8 cellular contexts compared by ENCODE assay signal in genomic region chr1:15847100-15847892, GRCh38. TPM values are rescaled to one million over a fixed set of nuclear protein-coding genes. Genes with fewer than 3 reads are reported as not detected.
DNase-seq lines count a peak whose midpoint lies in the region; ATAC-seq and TF ChIP-seq lines count a peak whose summit lies in the region.

Gene SPEN, plus strand, starts transcription at chr1:15847707. Its CDS starts 361 bp downstream, at chr1:15848068.

- no peaks in the 10 kb centered on the region for H3K36me3 ChIP-seq in ACC112 (ENCODE audit: insufficient read depth, low read length)
- H3K36me3 ChIP-seq in WERI-Rb-1 = no peaks in the 10 kb centered on the region
- H3K36me3 ChIP-seq in breast epithelium = no peaks in the 10 kb centered on the region
- no peaks in the 10 kb centered on the region for H3K36me3 ChIP-seq in iPS-20b (ENCODE audit: insufficient read depth, low read depth, low read length)

- intact Hi-C loops in breast epithelium (cut with DNase I; ENCODE audit: low total_unique reads) = no loop called here

- no peak for TF ChIP-seq CTCF in WERI-Rb-1 (IDR thresholded peaks at IDR 0.05; ENCODE audit: low read depth, low read length)
- TF ChIP-seq CTCF in breast epithelium (IDR thresholded peaks at IDR 0.05) = peak in 2 of 3 donors; percentile 44 to 50

- ATAC-seq in GM18907 (IDR thresholded peaks at IDR 0.05; ENCODE audit: unreplicated experiment) (peak; percentile 64), HG03139 (IDR thresholded peaks at IDR 0.05; ENCODE audit: unreplicated experiment) (peak; percentile 59)

- TF ChIP-seq POLR2A in breast epithelium (IDR thresholded peaks at IDR 0.05) = peak; percentile 86

- H3K27ac ChIP-seq in ACC112 (ENCODE audit: low read depth, low read length) = peak within 1 kb of the TSS; percentile 89
- peak within 1 kb of the TSS; percentile 96 for H3K27ac ChIP-seq in WERI-Rb-1
- peak within 1 kb of the TSS; percentile 96 to 98 for H3K27ac ChIP-seq in breast epithelium
- H3K27ac ChIP-seq in iPS-20b (ENCODE audit: low read length) = no peak within 1 kb of the TSS
- peak within 1 kb of the TSS; percentile 83 to 98 (median 93) for H3K27ac ChIP-seq in skin epidermis

- peaks cover 19% of the 10 kb centered on the region for H3K4me1 ChIP-seq in ACC112 (ENCODE audit: control insufficient read depth, insufficient read depth, low read length, unreplicated experiment)
- peaks cover 0 to 7% of the 10 kb centered on the region in 2 donors for H3K4me1 ChIP-seq in breast epithelium
- H3K4me1 ChIP-seq in iPS-20b (ENCODE audit: insufficient read depth, low read length) = peaks cover 16% of the 10 kb centered on the region

- H3K27me3 ChIP-seq in ACC112 (ENCODE audit: insufficient read depth, low read length) = no peaks in the 10 kb centered on the region
- no peaks in the 10 kb centered on the region for H3K27me3 ChIP-seq in WERI-Rb-1 (ENCODE audit: insufficient read depth, low read depth, severe bottlenecking)
- no peaks in the 10 kb centered on the region for H3K27me3 ChIP-seq in breast epithelium
- no peaks in the 10 kb centered on the region; the same call in 1 of the 2 replicates for H3K27me3 ChIP-seq in iPS-20b (ENCODE audit: insufficient read depth, low read length)

- peak; percentile 99 for DNase-seq in NCI-H2227 (lab: John Stamatoyannopoulos, UW; ENCODE audit: unreplicated experiment)
- DNase-seq in WERI-Rb-1 = peak; percentile 99
- peak; percentile 96 to 97 for DNase-seq in breast epithelium (ENCODE audit: low spot score in 2 of 2)

- H3K79me2 ChIP-seq in ACC112 (ENCODE audit: control insufficient read depth, insufficient read depth, low read length, unreplicated experiment) = peaks cover 54% of the 10 kb centered on the region

- H3K9ac ChIP-seq in iPS-20b (ENCODE audit: low read depth, low read length) = peak within 1 kb of the TSS; percentile 97

- H3K9me3 ChIP-seq in WERI-Rb-1 (ENCODE audit: severe bottlenecking) = no peaks in the 10 kb centered on the region
- no peaks in the 10 kb centered on the region for H3K9me3 ChIP-seq in breast epithelium
- no peaks in the 10 kb centered on the region for H3K9me3 ChIP-seq in iPS-20b (ENCODE audit: insufficient read depth, low read depth, low read length)

- H2AFZ ChIP-seq in ACC112 (ENCODE audit: low read length, unreplicated experiment) = peak within 1 kb of the TSS; percentile 92

- H3K4me3 ChIP-seq in ACC112 (ENCODE audit: low read depth, low read length) (peak within 1 kb of the TSS; percentile 88), WERI-Rb-1 (ENCODE audit: low read depth, low read length) (peak within 1 kb of the TSS; percentile 82), breast epithelium (peak within 1 kb of the TSS; percentile 84 to 95 (median 94)), iPS-20b (ENCODE audit: low read length) (peak within 1 kb of the TSS; percentile 91), skin epidermis (peak within 1 kb of the TSS; percentile 55 to 96 (median 72))

RNA-seq across cellular contexts. Expression of gene SPEN, which starts in this region (rescaled TPM):
- 10 to 100 TPM; 46.9 to 56.6 (median 51.2) TPM for total RNA-seq in breast epithelium
